In genomic region chr1:55212349-55213028, GRCh38 we compare ENCODE assay signal across 9 cellular contexts. TPM values are rescaled to one million over a fixed set of nuclear protein-coding genes. Genes with fewer than 3 reads are reported as not detected.
DNase-seq lines count a peak whose midpoint lies in the region; ATAC-seq, FAIRE-seq and TF ChIP-seq lines count a peak whose summit lies in the region.
"Had no signal": no experiment of that assay in that cellular context is flagged by ENCODE, and none has a peak within 500 bp of the region (broad histone marks: within the 10 kb centered on the region; RNA-seq: fewer than 3 reads in every experiment).

No MANE protein-coding gene starts in this region.

- H2AFZ ChIP-seq in keratinocyte (ENCODE audit: control insufficient read depth, low read length) = no peak overlapping the region

- peak overlapping the region; percentile 93 for H3K9ac ChIP-seq in keratinocyte (ENCODE audit: control insufficient read depth, extremely low read depth, insufficient read depth, low read length)

- peak overlapping the region; percentile 93 for H3K27ac Mint-ChIP-seq in activated CD4-positive, alpha-beta memory T cell treated with anti-CD3 and anti-CD28 coated beads for 36 hours
- peak overlapping the region; percentile 87 for H3K27ac Mint-ChIP-seq in type B pancreatic cell

- H3K4me3 ChIP-seq in heart right ventricle = peak overlapping the region in 7 of 10 donors; percentile 70 to 96 (median 89)
- peak overlapping the region; percentile 14 to 79 (median 71) for H3K4me3 ChIP-seq in keratinocyte (ENCODE audit: control insufficient read depth in 2 of 3, extremely low read depth in 1 of 3, insufficient read depth in 2 of 3, low read depth in 1 of 3, low read length in 3 of 3)

- H4K20me1 ChIP-seq in keratinocyte (ENCODE audit: control insufficient read depth, extremely low read depth, insufficient read depth, low read length) = peaks cover 6% of the 10 kb centered on the region

- POLR2A ChIA-PET in activated CD4-positive, alpha-beta memory T cell treated with anti-CD3 and anti-CD28 coated beads for 36 hours (lab: Charles Lee) = interaction anchor here (1.3 to 2.1 kb wide), 2 partner anchors 12 to 20 kb away, joined by 3 to 7 read pairs; no protein-coding TSS in a partner anchor

- H3K4me2 ChIP-seq in keratinocyte (ENCODE audit: control insufficient read depth, extremely low read depth, insufficient read depth, low read depth, low read length) = peak overlapping the region; percentile 99

- no peak for FAIRE-seq in keratinocyte (lab: Jason Lieb, UNC)
- FAIRE-seq: endothelial cell of umbilical vein had no signal

- H3K27me3 Mint-ChIP-seq in activated CD4-positive, alpha-beta memory T cell treated with anti-CD3 and anti-CD28 coated beads for 36 hours = no peaks in the 10 kb centered on the region
- H3K27me3 Mint-ChIP-seq in type B pancreatic cell = no peaks in the 10 kb centered on the region

- intact Hi-C loops in heart right ventricle (cut with DNase I) (loop anchor here in 6 of 10 donors (5.0 to 10.0 kb wide), 6 partner anchors 40 to 70 kb away; no protein-coding TSS in a partner anchor), left ventricle myocardium superior (cut with micrococcal nuclease) (no loop called here), sciatic nerve (cut with DNase I) (no loop called here)
- intact Hi-C loops in activated CD4-positive, alpha-beta memory T cell treated with anti-CD3 and anti-CD28 coated beads for 36 hours (cut with micrococcal nuclease) = loop anchor here (1.0 to 5.0 kb wide), 2 partner anchors 7 to 1160 kb away; partner anchors contain the start of genes TCEANC2 and TMEM59

- ATAC-seq in heart right ventricle (no peak), left ventricle myocardium superior (no peak), HG03469 (IDR thresholded peaks at IDR 0.05; ENCODE audit: unreplicated experiment) (no peak), sciatic nerve (no peak)

- peaks cover 2 to 82% (median 75%) of the 10 kb centered on the region in 9 donors for H3K4me1 ChIP-seq in heart right ventricle
- H3K4me1 ChIP-seq in keratinocyte (ENCODE audit: control insufficient read depth, extremely low read depth, insufficient read depth, low read length) = peaks cover 32% of the 10 kb centered on the region

- H3K36me3 ChIP-seq in heart right ventricle = no peaks in the 10 kb centered on the region
- H3K36me3 ChIP-seq in keratinocyte (ENCODE audit: control insufficient read depth in 2 of 2, extremely low read depth in 1 of 2, insufficient read depth in 2 of 2, low read length in 2 of 2) = no peaks in the 10 kb centered on the region

- DNase-seq in heart right ventricle = no peak
- no peak for DNase-seq in left ventricle myocardium superior
- DNase-seq in activated CD4-positive, alpha-beta memory T cell treated with anti-CD3 and anti-CD28 coated beads for 36 hours = peak; percentile 22
- DNase-seq in keratinocyte (ENCODE audit: low read depth, low spot score) = no peak
- DNase-seq in type B pancreatic cell (ENCODE audit: extremely low spot score, unreplicated experiment) = no peak
- DNase-seq in NCI-H128 (lab: John Stamatoyannopoulos, UW; ENCODE audit: unreplicated experiment) = no peak
- no peak for DNase-seq in sciatic nerve (ENCODE audit: low spot score)

- peaks cover 4% of the 10 kb centered on the region for H3K36me3 Mint-ChIP-seq in activated CD4-positive, alpha-beta memory T cell treated with anti-CD3 and anti-CD28 coated beads for 36 hours
- H3K36me3 Mint-ChIP-seq in type B pancreatic cell = no peaks in the 10 kb centered on the region

- peaks cover 82% of the 10 kb centered on the region for H3K79me2 ChIP-seq in keratinocyte (ENCODE audit: control insufficient read depth, insufficient read depth, low read length)

- H3K9me3 Mint-ChIP-seq in activated CD4-positive, alpha-beta memory T cell treated with anti-CD3 and anti-CD28 coated beads for 36 hours = no peaks in the 10 kb centered on the region
- no peaks in the 10 kb centered on the region for H3K9me3 Mint-ChIP-seq in type B pancreatic cell

- WGBS in heart right ventricle, 2 donors = 54 to 56% methylated on average over 10 of the region's 10 CpGs

- no peaks in the 10 kb centered on the region for H3K27me3 ChIP-seq in heart right ventricle
- H3K27me3 ChIP-seq in keratinocyte (ENCODE audit: control insufficient read depth, extremely low read depth, insufficient read depth, low read length) = no peaks in the 10 kb centered on the region

- peaks cover 63% of the 10 kb centered on the region for H3K4me1 Mint-ChIP-seq in activated CD4-positive, alpha-beta memory T cell treated with anti-CD3 and anti-CD28 coated beads for 36 hours (ENCODE audit: low read depth)
- H3K4me1 Mint-ChIP-seq in type B pancreatic cell (ENCODE audit: unreplicated experiment) = peaks cover 65% of the 10 kb centered on the region

- no peaks in the 10 kb centered on the region for H3K9me3 ChIP-seq in heart right ventricle
- H3K9me3 ChIP-seq in keratinocyte (ENCODE audit: control insufficient read depth, low read depth, low read length) = no peaks in the 10 kb centered on the region

- H3K27ac ChIP-seq in heart right ventricle (peak overlapping the region in 9 of 10 donors; percentile 67 to 99 (median 98)), keratinocyte (ENCODE audit: control insufficient read depth, insufficient read depth, low read length) (peak overlapping the region; percentile 88)

- CTCF ChIA-PET in activated CD4-positive, alpha-beta memory T cell treated with anti-CD3 and anti-CD28 coated beads for 36 hours (lab: Charles Lee) = interaction anchor here (1.2 to 2.7 kb wide), 5 partner anchors 23 to 163 kb away, joined by 3 to 17 read pairs (median 4); no protein-coding TSS in a partner anchor

- peaks cover 6% of the 10 kb centered on the region for H3K9me1 ChIP-seq in keratinocyte (ENCODE audit: control insufficient read depth, extremely low read depth, insufficient read depth, low read length)

- dilution Hi-C loops in keratinocyte (cut with MboI; ENCODE audit: extremely low pct_ligation_motif_present, low sequenced_read_pairs) = no loop called here

- H3K4me3 Mint-ChIP-seq in activated CD4-positive, alpha-beta memory T cell treated with anti-CD3 and anti-CD28 coated beads for 36 hours = peak overlapping the region; percentile 94
- H3K4me3 Mint-ChIP-seq in type B pancreatic cell = peak overlapping the region; percentile 93

- no peak for TF ChIP-seq CTCF in heart right ventricle (IDR thresholded peaks at IDR 0.05)
- no peak for TF ChIP-seq CTCF in keratinocyte (optimal IDR thresholded peaks at IDR 0.05 in 1 of 3, IDR thresholded peaks at IDR 0.05 in 1 of 3, conservative IDR thresholded peaks at IDR 0.05 in 1 of 3; ENCODE audit: extremely low read depth in 1 of 3, insufficient read depth in 2 of 3, low read length in 3 of 3)
- no peak for TF ChIP-seq CTCF in type B pancreatic cell (conservative IDR thresholded peaks at IDR 0.05)

RNA-seq across cellular contexts. Expression of gene USP24, which starts 2.7 kb away (rescaled TPM):
- 10 to 100 TPM; 31.4 to 49.7 (median 42.5) TPM for total RNA-seq in heart right ventricle
- 10 to 100 TPM in 1 of 2 donors, 1 to 10 TPM in 1; 7.1 to 13.4 TPM for polyA plus RNA-seq in heart right ventricle
- 33.1 TPM for total RNA-seq in left ventricle myocardium superior
- total RNA-seq in activated CD4-positive, alpha-beta memory T cell treated with anti-CD3 and anti-CD28 coated beads for 36 hours = 10 to 100 TPM; 37.4 to 39.9 TPM
- 15.4 to 22.5 TPM (median 17.1 TPM) in 3 replicates for polyA plus RNA-seq in keratinocyte
- 31.4 TPM for polyA plus RNA-seq in keratinocyte (2011; ENCODE audit: low read depth)
- polyA plus RNA-seq in keratinocyte (2011; cell fraction: cytosol; rRNA removed) = 9.1 and 13.9 TPM in 2 replicates
- polyA plus RNA-seq in keratinocyte (2011; cell fraction: nucleus; rRNA removed) = 37.3 and 37.6 TPM in 2 replicates
- polyA plus RNA-seq in keratinocyte (2012; ENCODE audit: low replicate concordance) = 11.7 and 22.3 TPM in 2 replicates
- polyA minus RNA-seq in keratinocyte = 14.9 to 74.8 TPM (median 41.3 TPM) in 3 replicates
- polyA minus RNA-seq in keratinocyte (2011; cell fraction: cytosol; rRNA and poly(A)+ RNA removed) = 16.3 TPM
- polyA minus RNA-seq in keratinocyte (2011; cell fraction: nucleus; rRNA and poly(A)+ RNA removed) = 52.0 and 98.7 TPM in 2 replicates
- total RNA-seq in type B pancreatic cell (ENCODE audit: low replicate concordance) = 35.3 and 44.5 TPM in 2 replicates
- total RNA-seq in sciatic nerve = 57.6 TPM

Comparison
In these comparisons a context has a peak if more than half of its experiments do, and no peak if none do; other contexts are left out.
1. intact Hi-C loops: an anchor here in heart right ventricle (5.0 to 10.0 kb wide) and activated CD4-positive, alpha-beta memory T cell treated with anti-CD3 and anti-CD28 coated beads for 36 hours (1.0 to 5.0 kb wide); none called in left ventricle myocardium superior and sciatic nerve.